ENCODE assay signal across 1 cellular context in genomic region chr22:39940757-39941305, GRCh38.
TF ChIP-seq lines count a peak whose summit lies in the region.

No MANE protein-coding gene starts in this region.

TF ChIP-seq in H1, 55 proteins besides CTCF, POLR2A, EP300 and RAD21:
- TF ChIP-seq TAF1 (IDR thresholded peaks at IDR 0.05; ENCODE audit: low read depth, low read length) (no peak), NRF1 (IDR thresholded peaks at IDR 0.05; ENCODE audit: low read depth, low read length) (no peak), HDAC6 (IDR thresholded peaks at IDR 0.05; ENCODE audit: low read depth, low read length) (no peak), RXRA (IDR thresholded peaks at IDR 0.05; ENCODE audit: insufficient read depth, low read depth, low read length) (no peak), KDM4A (IDR thresholded peaks at IDR 0.05; ENCODE audit: low read depth, low read length, severe bottlenecking) (no peak), SAP30 (IDR thresholded peaks at IDR 0.05; ENCODE audit: insufficient read depth, insufficient replicate concordance, low read length) (no peak), JUND (IDR thresholded peaks at IDR 0.05; ENCODE audit: low read length) (no peak), EZH2 (IDR thresholded peaks at IDR 0.05; ENCODE audit: low read depth, low read length, severe bottlenecking) (no peak), RNF2 (IDR thresholded peaks at IDR 0.05; ENCODE audit: borderline replicate concordance, low read depth, low read length, missing control alignments, poor library complexity, severe bottlenecking) (no peak), NANOG (IDR thresholded peaks at IDR 0.05; ENCODE audit: insufficient read depth, low read depth, low read length, poor library complexity, severe bottlenecking) (no peak), RFX5 (IDR thresholded peaks at IDR 0.05; ENCODE audit: borderline replicate concordance, low read depth, low read length) (no peak), TEAD4 (IDR thresholded peaks at IDR 0.05; ENCODE audit: low read depth, low read length) (no peak), CREB1 (IDR thresholded peaks at IDR 0.05) (no peak), BCL11A (IDR thresholded peaks at IDR 0.05; ENCODE audit: low read depth in 2 of 2, low read length in 2 of 2) (no peak), GTF2F1 (IDR thresholded peaks at IDR 0.05; ENCODE audit: borderline replicate concordance, low read depth, low read length) (no peak)
